In genomic region chrX:1291110-1291740, GRCh38 we compare ENCODE assay signal across 10 cellular contexts. TPM values are rescaled to one million over a fixed set of nuclear protein-coding genes. Genes with fewer than 3 reads are reported as not detected.
"Had no signal": no experiment of that assay in that cellular context is flagged by ENCODE, and none has a peak within 500 bp of the region (broad histone marks: within the 10 kb centered on the region; RNA-seq: fewer than 3 reads in every experiment).

No MANE protein-coding gene starts in this region.

- H3K4me1 Mint-ChIP-seq: GM23338 had no signal

- H3K4me3 ChIP-seq: GM23338 had no signal

- H3K27ac ChIP-seq: HL-60 had no signal

- H3K4me2 ChIP-seq: GM23338 had no signal

- H3K4me3 Mint-ChIP-seq: GM23338, H9, HFFc6, IgD-negative memory B cell had no signal

- DNase-seq: H9, HCEC 1CT, HFFc6, KBM-7 had no signal

- H3K27ac Mint-ChIP-seq: GM23338, H9, HFFc6, IgD-negative memory B cell had no signal

- H3K36me3 Mint-ChIP-seq: IgD-negative memory B cell had no signal

- ATAC-seq: GM23338, HepG2 had no signal

RNA-seq across cellular contexts. Expression of gene CSF2RA, which starts 22.6 kb away (rescaled TPM):
- total RNA-seq: HepG2 had no signal
- polyA plus RNA-seq: HepG2 had no signal

RNA-seq across cellular contexts. Expression of gene IL3RA, which starts 45.4 kb away (rescaled TPM):
- total RNA-seq: GM23338, H1, HepG2, HT1080 had no signal
- polyA plus RNA-seq: HepG2 had no signal
